Comparison of ENCODE assay signal across 9 cellular contexts in genomic region chr16:9159839-9160550, GRCh38.
DNase-seq lines count a peak whose midpoint lies in the region; ATAC-seq and TF ChIP-seq lines count a peak whose summit lies in the region.
"Had no signal": no experiment of that assay in that cellular context is flagged by ENCODE, and none has a peak within 500 bp of the region (broad histone marks: within the 10 kb centered on the region; RNA-seq: fewer than 3 reads in every experiment).

No MANE protein-coding gene starts in this region.

- no peak overlapping the region for H2BK120ac ChIP-seq in mesendoderm (ENCODE audit: low read depth, low read length)

- H3K4ac ChIP-seq in mesendoderm (ENCODE audit: low read depth, low read length), result no peak overlapping the region

- 23 to 36% methylated on average over 8 to 15 of the region's 15 CpGs for WGBS in endodermal cell (ENCODE audit: insufficient coverage in 1 of 2, insufficient read length in 1 of 2), 2 experiments
- no CpG with 5 or more reads among the region's 15 CpGs for WGBS in mesendoderm (ENCODE audit: extremely low coverage, insufficient coverage, low lambda C conversion rate)
- 16 to 27% methylated on average over 11 to 15 of the region's 15 CpGs for WGBS in tibial nerve, 2 donors

- H3K9me3 ChIP-seq in Karpas-422 (ENCODE audit: low read length) (no peaks in the 10 kb centered on the region), endodermal cell (ENCODE audit: control insufficient read depth, low read length) (no peaks in the 10 kb centered on the region), tibial nerve (no peaks in the 10 kb centered on the region)

- H3K9me3 Mint-ChIP-seq in endodermal cell, result no peaks in the 10 kb centered on the region
- H3K9me3 Mint-ChIP-seq: central memory CD8-positive, alpha-beta T cell had no signal

- H3K4me2 ChIP-seq in Karpas-422 (ENCODE audit: low read depth, low read length, poor library complexity, severe bottlenecking) (no peak overlapping the region), mesendoderm (ENCODE audit: low read length) (no peak overlapping the region)

- no peak overlapping the region for H2AFZ ChIP-seq in Karpas-422 (ENCODE audit: low read length)

- ATAC-seq in GM21515 (IDR thresholded peaks at IDR 0.05; ENCODE audit: unreplicated experiment), result no peak

- H3K9me2 ChIP-seq in Karpas-422 (replicated peaks; ENCODE audit: insufficient read depth, low read length), result no peaks in the 10 kb centered on the region

- no peak for TF ChIP-seq POLR2A in tibial nerve (IDR thresholded peaks at IDR 0.05)

- no peak overlapping the region for H3K4me3 ChIP-seq in Karpas-422 (ENCODE audit: low read length)
- H3K4me3 ChIP-seq in endodermal cell (ENCODE audit: low read length), result no peak overlapping the region
- no peak overlapping the region for H3K4me3 ChIP-seq in mesendoderm (ENCODE audit: low read length)
- no peak overlapping the region for H3K4me3 ChIP-seq in tibial nerve

- peak; percentile 90 for TF ChIP-seq CTCF in endodermal cell (conservative IDR thresholded peaks at IDR 0.05)
- TF ChIP-seq CTCF in tibial nerve (IDR thresholded peaks at IDR 0.05), result peak in 4 of 5 experiments; percentile 8 to 43 (median 20)

- no peak overlapping the region for H3K23ac ChIP-seq in mesendoderm (ENCODE audit: low read length)

- no peaks in the 10 kb centered on the region; the same call in 1 of the 2 replicates for H4K20me1 ChIP-seq in Karpas-422 (ENCODE audit: insufficient read depth, low read depth, low read length)

- peaks cover 4% of the 10 kb centered on the region for H3K27me3 Mint-ChIP-seq in endodermal cell (ENCODE audit: insufficient read depth)

- H3K27ac ChIP-seq in Karpas-422 (ENCODE audit: low read length) (no peak overlapping the region), endodermal cell (ENCODE audit: low read depth, low read length) (no peak overlapping the region), mesendoderm (ENCODE audit: low read depth, low read length) (no peak overlapping the region), tibial nerve (no peak overlapping the region)

- H4K5ac ChIP-seq in mesendoderm (ENCODE audit: low read length), result no peak overlapping the region

- H3K56ac ChIP-seq in mesendoderm (ENCODE audit: low read length), result no peak overlapping the region

- H4K8ac ChIP-seq in mesendoderm (ENCODE audit: low read depth, low read length), result no peak overlapping the region

- no peak overlapping the region for H3K27ac Mint-ChIP-seq in endodermal cell

- H3K18ac ChIP-seq in mesendoderm (ENCODE audit: low read length), result no peak overlapping the region

- H2AK5ac ChIP-seq in mesendoderm (ENCODE audit: low read length), result no peak overlapping the region

- H3K36me3 Mint-ChIP-seq in endodermal cell (ENCODE audit: low read depth), result no peaks in the 10 kb centered on the region

- H3K4me3 Mint-ChIP-seq in endodermal cell, result no peak overlapping the region
- H3K4me3 Mint-ChIP-seq: central memory CD8-positive, alpha-beta T cell had no signal

- DNase-seq in SIG-M5 treated with dmso at 0.1 percent for 504 hours (lab: John Stamatoyannopoulos, UW; ENCODE audit: unreplicated experiment), result peak; percentile 42
- DNase-seq in SIG-M5 (lab: John Stamatoyannopoulos, UW), result no peak
- DNase-seq in Karpas-422, result peak; percentile 81
- peak in 3 of 5 experiments; percentile 3 to 47 (median 21) for DNase-seq in T-helper 2 cell
- DNase-seq in endodermal cell, result peak; percentile 95
- peak; percentile 86 for DNase-seq in mesendoderm
- peak in 1 of 2 donors; percentile 32 for DNase-seq in tibial nerve (ENCODE audit: low spot score in 2 of 2)

- no peaks in the 10 kb centered on the region for H3K79me2 ChIP-seq in Karpas-422 (ENCODE audit: low read length)
- no peaks in the 10 kb centered on the region for H3K79me2 ChIP-seq in mesendoderm (ENCODE audit: control insufficient read depth, insufficient read depth, low read length)

- no peaks in the 10 kb centered on the region for H3K4me1 ChIP-seq in Karpas-422 (ENCODE audit: low read length)
- no peaks in the 10 kb centered on the region for H3K4me1 ChIP-seq in endodermal cell (ENCODE audit: control insufficient read depth, insufficient read depth, low read length)
- no peaks in the 10 kb centered on the region for H3K4me1 ChIP-seq in mesendoderm (ENCODE audit: control insufficient read depth, low read depth, low read length)
- H3K4me1 ChIP-seq in tibial nerve, result peaks cover 0 to 4% (median 0%) of the 10 kb centered on the region in 4 donors

- H3K9ac ChIP-seq in Karpas-422 (ENCODE audit: low read length), result no peak overlapping the region
- H3K9ac ChIP-seq in endodermal cell (ENCODE audit: extremely low read depth, low read length, poor library complexity, severe bottlenecking), result no peak overlapping the region
- no peak overlapping the region for H3K9ac ChIP-seq in mesendoderm (ENCODE audit: low read length)

- no peaks in the 10 kb centered on the region for H3K79me1 ChIP-seq in mesendoderm (ENCODE audit: low read length)

- no peaks in the 10 kb centered on the region for H3K36me3 ChIP-seq in Karpas-422 (ENCODE audit: insufficient read depth, low read length)
- no peaks in the 10 kb centered on the region for H3K36me3 ChIP-seq in endodermal cell (ENCODE audit: control insufficient read depth, insufficient read depth, low read length)
- H3K36me3 ChIP-seq in mesendoderm (ENCODE audit: control insufficient read depth, insufficient read depth, low read length), result no peaks in the 10 kb centered on the region
- H3K36me3 ChIP-seq in tibial nerve, result no peaks in the 10 kb centered on the region

- peaks cover 6% of the 10 kb centered on the region for H3K4me1 Mint-ChIP-seq in endodermal cell
- H3K4me1 Mint-ChIP-seq: central memory CD8-positive, alpha-beta T cell had no signal

- H2BK5ac ChIP-seq in mesendoderm (ENCODE audit: low read length), result no peak overlapping the region

- no peaks in the 10 kb centered on the region for H3K27me3 ChIP-seq in Karpas-422 (ENCODE audit: low read length)
- H3K27me3 ChIP-seq in endodermal cell (ENCODE audit: control insufficient read depth, insufficient read depth, low read length, poor library complexity, severe bottlenecking), result no peaks in the 10 kb centered on the region
- H3K27me3 ChIP-seq in mesendoderm (ENCODE audit: insufficient read depth, low read length, poor library complexity), result no peaks in the 10 kb centered on the region
- no peaks in the 10 kb centered on the region for H3K27me3 ChIP-seq in tibial nerve

- TF ChIP-seq EP300 in tibial nerve (IDR thresholded peaks at IDR 0.05), result no peak

- H2BK15ac ChIP-seq in mesendoderm (replicated peaks; ENCODE audit: low read depth), result no peak overlapping the region
